9 cellular contexts compared by ENCODE assay signal in genomic region chr22:44496844-44497217, GRCh38. TPM values are rescaled to one million over a fixed set of nuclear protein-coding genes. Genes with fewer than 3 reads are reported as not detected.
DNase-seq lines count a peak whose midpoint lies in the region; ATAC-seq lines count a peak whose summit lies in the region.
"Had no signal": no experiment of that assay in that cellular context is flagged by ENCODE, and none has a peak within 500 bp of the region (broad histone marks: within the 10 kb centered on the region; RNA-seq: fewer than 3 reads in every experiment).

No MANE protein-coding gene starts in this region.

- H3K27ac Mint-ChIP-seq in activated T-cell treated with anti-CD3 and anti-CD28 coated beads, Interleukin-2, amount 50 U/mL, for 72 hours: no peak overlapping the region
- H3K27ac Mint-ChIP-seq in activated T-helper 2 cell treated with anti-CD3 and anti-CD28 coated beads, Interferon-gamma antibody, Interleukin-2, Interleukin-4, amounts not matched to agents 10 μg/mL and 5 μg/mL and 100 μg/mL, durations not matched to agents 14 hours and 24 hours and 36 hours: no peak overlapping the region

- H3K9ac ChIP-seq in iPS-20b (ENCODE audit: low read depth, low read length): peak overlapping the region; percentile 73; the same call in 1 of the 2 replicates
- no peak overlapping the region for H3K9ac ChIP-seq in stomach smooth muscle (ENCODE audit: low read length in 2 of 2)

- H3K27me3 ChIP-seq in iPS-20b (ENCODE audit: insufficient read depth, low read length) (no peaks in the 10 kb centered on the region), stomach smooth muscle (ENCODE audit: control insufficient read depth in 1 of 2, insufficient read depth in 2 of 2, low read length in 2 of 2) (no peaks in the 10 kb centered on the region)

- H3K9me3 ChIP-seq in iPS-20b (ENCODE audit: insufficient read depth, low read depth, low read length) (peaks cover 12% of the 10 kb centered on the region), stomach smooth muscle (ENCODE audit: control insufficient read depth in 2 of 2, low read length in 2 of 2) (no peaks in the 10 kb centered on the region)

- peaks cover 5 to 9% of the 10 kb centered on the region in 2 donors for H3K36me3 Mint-ChIP-seq in activated T-cell treated with anti-CD3 and anti-CD28 coated beads, Interleukin-2, amount 50 U/mL, for 72 hours (ENCODE audit: insufficient read depth in 2 of 2)
- H3K36me3 Mint-ChIP-seq in activated T-helper 2 cell treated with anti-CD3 and anti-CD28 coated beads, Interferon-gamma antibody, Interleukin-2, Interleukin-4, amounts not matched to agents 10 μg/mL and 5 μg/mL and 100 μg/mL, durations not matched to agents 14 hours and 24 hours and 36 hours (ENCODE audit: low read depth): peaks cover 6% of the 10 kb centered on the region

- H3K36me3 ChIP-seq in iPS-20b (ENCODE audit: insufficient read depth, low read depth, low read length): peaks cover 30% of the 10 kb centered on the region
- H3K36me3 ChIP-seq in stomach smooth muscle (ENCODE audit: control insufficient read depth in 2 of 2, insufficient read depth in 2 of 2, low read length in 2 of 2): peaks cover 6 to 7% of the 10 kb centered on the region in 2 donors

- no peak for ATAC-seq in activated T-cell treated with anti-CD3 and anti-CD28 coated beads, Interleukin-2, amount 50 U/mL, for 72 hours (replicated peaks in 1 of 2)

- peaks cover 3 to 4% of the 10 kb centered on the region in 2 donors for H3K9me3 Mint-ChIP-seq in activated T-cell treated with anti-CD3 and anti-CD28 coated beads, Interleukin-2, amount 50 U/mL, for 72 hours
- H3K9me3 Mint-ChIP-seq in activated T-helper 2 cell treated with anti-CD3 and anti-CD28 coated beads, Interferon-gamma antibody, Interleukin-2, Interleukin-4, amounts not matched to agents 10 μg/mL and 5 μg/mL and 100 μg/mL, durations not matched to agents 14 hours and 24 hours and 36 hours: peaks cover 8% of the 10 kb centered on the region

- H3K4me1 ChIP-seq in iPS-20b (ENCODE audit: insufficient read depth, low read length): peaks cover 3% of the 10 kb centered on the region; the same call in 1 of the 2 replicates
- H3K4me1 ChIP-seq in stomach smooth muscle (ENCODE audit: control insufficient read depth, insufficient read depth, low read length): peaks cover 29% of the 10 kb centered on the region

- H3K27me3 Mint-ChIP-seq in activated T-cell treated with anti-CD3 and anti-CD28 coated beads, Interleukin-2, amount 50 U/mL, for 72 hours (ENCODE audit: low read depth): no peaks in the 10 kb centered on the region
- H3K27me3 Mint-ChIP-seq in activated T-helper 2 cell treated with anti-CD3 and anti-CD28 coated beads, Interferon-gamma antibody, Interleukin-2, Interleukin-4, amounts not matched to agents 10 μg/mL and 5 μg/mL and 100 μg/mL, durations not matched to agents 14 hours and 24 hours and 36 hours (ENCODE audit: low read depth): peaks cover 2% of the 10 kb centered on the region

- H3K4me3 ChIP-seq in iPS-20b (ENCODE audit: low read length) (peak overlapping the region; percentile 69; the same call in 1 of the 2 replicates), stomach smooth muscle (ENCODE audit: low read length in 2 of 2) (peak overlapping the region; percentile 53 to 86)

- H3K27ac ChIP-seq in iPS-20b (ENCODE audit: low read length) (no peak overlapping the region), stomach smooth muscle (ENCODE audit: low read length) (peak overlapping the region; percentile 41)

- intact Hi-C loops in activated T-helper 2 cell treated with anti-CD3 and anti-CD28 coated beads, Interferon-gamma antibody, Interleukin-2, Interleukin-4, amounts not matched to agents 10 μg/mL and 5 μg/mL and 100 μg/mL, durations not matched to agents 14 hours and 24 hours and 36 hours (cut with micrococcal nuclease): no loop called here

- DNase-seq in activated T-cell treated with anti-CD3 and anti-CD28 coated beads, Interleukin-2, amount 50 U/mL, for 72 hours: no peak
- DNase-seq in activated T-cell treated with anti-CD3 and anti-CD28 coated beads for 4 hours (no peak), DMS153 (lab: John Stamatoyannopoulos, UW) (no peak), NCI-H1092 treated with DMSO at 0.1 percent for 48 hours (lab: John Stamatoyannopoulos, UW) (no peak), kidney tubule cell (ENCODE audit: low spot score) (no peak)
- DNase-seq in activated T-helper 2 cell treated with anti-CD3 and anti-CD28 coated beads, Interferon-gamma antibody, Interleukin-2, Interleukin-4, amounts not matched to agents 10 μg/mL and 5 μg/mL and 100 μg/mL, durations not matched to agents 14 hours and 24 hours and 36 hours (ENCODE audit: low spot score): no peak
- DNase-seq: NCI-H1092 had no signal

- H3K4me3 Mint-ChIP-seq in activated T-cell treated with anti-CD3 and anti-CD28 coated beads, Interleukin-2, amount 50 U/mL, for 72 hours: peak overlapping the region; percentile 61 to 72
- peak overlapping the region; percentile 73 for H3K4me3 Mint-ChIP-seq in activated T-helper 2 cell treated with anti-CD3 and anti-CD28 coated beads, Interferon-gamma antibody, Interleukin-2, Interleukin-4, amounts not matched to agents 10 μg/mL and 5 μg/mL and 100 μg/mL, durations not matched to agents 14 hours and 24 hours and 36 hours (ENCODE audit: low read depth)

- H3K4me1 Mint-ChIP-seq in activated T-cell treated with anti-CD3 and anti-CD28 coated beads, Interleukin-2, amount 50 U/mL, for 72 hours (ENCODE audit: low read depth): peaks cover 37% of the 10 kb centered on the region
- H3K4me1 Mint-ChIP-seq in activated T-helper 2 cell treated with anti-CD3 and anti-CD28 coated beads, Interferon-gamma antibody, Interleukin-2, Interleukin-4, amounts not matched to agents 10 μg/mL and 5 μg/mL and 100 μg/mL, durations not matched to agents 14 hours and 24 hours and 36 hours (ENCODE audit: low read depth): peaks cover 19% of the 10 kb centered on the region

RNA-seq across cellular contexts. Expression of gene RTL6, which starts 1.2 kb away (rescaled TPM):
- 10 to 100 TPM; 11.9 to 12.9 TPM for total RNA-seq in activated T-cell treated with anti-CD3 and anti-CD28 coated beads, Interleukin-2, amount 50 U/mL, for 72 hours
- total RNA-seq in activated T-helper 2 cell treated with anti-CD3 and anti-CD28 coated beads, Interferon-gamma antibody, Interleukin-2, Interleukin-4, amounts not matched to agents 10 μg/mL and 5 μg/mL and 100 μg/mL, durations not matched to agents 14 hours and 24 hours and 36 hours: 7.4 and 8.2 TPM in 2 replicates
